ENCODE assay signal across 12 cellular contexts in the genomic region with DNA sequence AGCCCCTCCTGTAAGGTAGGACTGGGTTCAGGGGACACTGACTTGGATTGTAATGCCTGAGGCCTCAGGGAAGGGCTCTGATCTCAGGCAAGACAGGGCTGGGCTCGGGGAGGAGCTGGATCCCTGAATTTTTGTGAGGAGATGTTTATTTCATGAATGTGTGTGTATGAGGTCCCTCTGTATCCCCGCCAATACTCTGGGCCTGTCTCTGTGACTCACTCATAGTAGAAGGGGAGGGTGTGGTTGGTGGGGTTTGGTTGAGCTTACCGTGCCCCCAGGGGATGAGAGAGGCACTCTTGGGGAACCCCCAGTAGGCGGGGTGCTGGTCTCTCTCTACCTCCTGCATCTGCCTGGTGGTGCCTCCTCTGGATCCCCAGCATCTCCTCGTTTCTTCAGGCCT. TPM values are rescaled to one million over a fixed set of nuclear protein-coding genes. Genes with fewer than 3 reads are reported as not detected.
DNase-seq lines count a peak whose midpoint lies in the region; ATAC-seq and TF ChIP-seq lines count a peak whose summit lies in the region.
"Had no signal": no experiment of that assay in that cellular context is flagged by ENCODE, and none has a peak within 500 bp of the region (broad histone marks: within the 10 kb centered on the region; RNA-seq: fewer than 3 reads in every experiment).

No MANE protein-coding gene starts in this region.

- in situ Hi-C loops in mammary epithelial cell (cut with MboI; ENCODE audit: low sequenced_read_pairs in 2 of 2): no loop called here

- CTCF ChIA-PET in mammary epithelial cell (lab: Charles Lee; ENCODE audit: low non-redundant PET): no interaction called here

- no peaks in the 10 kb centered on the region for H4K20me1 ChIP-seq in mammary epithelial cell (ENCODE audit: insufficient read depth, low read length)

- H3K27me3 ChIP-seq in mammary epithelial cell (ENCODE audit: insufficient read depth, low read length): no peaks in the 10 kb centered on the region
- H3K27me3 ChIP-seq: heart left ventricle had no signal

- H3K9ac ChIP-seq in mammary epithelial cell (ENCODE audit: insufficient read depth, low read length): no peak overlapping the region

- no peak overlapping the region for H2AFZ ChIP-seq in mammary epithelial cell (ENCODE audit: low read depth, low read length)

- TF ChIP-seq CTCF in natural killer cell (IDR thresholded peaks at IDR 0.05) (no peak), mammary epithelial cell (conservative IDR thresholded peaks at IDR 0.05 in 1 of 2, IDR thresholded peaks at IDR 0.05 in 1 of 2; ENCODE audit: extremely low read depth in 1 of 2, insufficient read depth in 1 of 2, low read depth in 1 of 2, low read length in 2 of 2) (no peak)

- H3K9me3 ChIP-seq in mammary epithelial cell (replicated peaks; ENCODE audit: insufficient read depth, low read length): no peaks in the 10 kb centered on the region
- H3K9me3 ChIP-seq: heart left ventricle had no signal

- dilution Hi-C loops in mammary epithelial cell (cut with HindIII; ENCODE audit: low sequenced_read_pairs): loop anchor here (5.0 kb wide), 1 partner anchor 43 kb away; no protein-coding TSS in a partner anchor

- no peak overlapping the region for H3K4me2 ChIP-seq in mammary epithelial cell (ENCODE audit: insufficient read depth, low read depth, low read length)

- no peak for DNase-seq in natural killer cell treated with Interleukin-12 subunit alpha and Interleukin-12 subunit beta and Interleukin-15 and Interleukin-18, amount 100 ng/mL, for 72 hours (ENCODE audit: low spot score)
- DNase-seq in natural killer cell (no peak), mammary epithelial cell (peak; percentile 83), DMS53 treated with DMSO at 0.1 percent for 48 hours (lab: John Stamatoyannopoulos, UW; ENCODE audit: unreplicated experiment) (no peak), NCI-H446 (lab: John Stamatoyannopoulos, UW) (no peak), left ventricle myocardium superior (no peak), dedifferentiated amniotic fluid mesenchymal stem cell (ENCODE audit: extremely low spot score) (no peak)
- DNase-seq: heart left ventricle, NCI-H2081 treated with DMSO at 0.1 percent for 48 hours had no signal

- BruUV-seq in mammary epithelial cell (replicated peaks; lab: Mats Ljungman, UMichigan): no TSS peak

- H3K27ac Mint-ChIP-seq in natural killer cell treated with Interleukin-12 subunit alpha and Interleukin-12 subunit beta and Interleukin-15 and Interleukin-18, amount 100 ng/mL, for 72 hours: no peak overlapping the region
- no peak overlapping the region for H3K27ac Mint-ChIP-seq in natural killer cell
- H3K27ac Mint-ChIP-seq: WTC11 had no signal

- no peaks in the 10 kb centered on the region for H3K4me1 Mint-ChIP-seq in natural killer cell treated with Interleukin-12 subunit alpha and Interleukin-12 subunit beta and Interleukin-15 and Interleukin-18, amount 100 ng/mL, for 72 hours (ENCODE audit: low read depth in 2 of 2)
- no peaks in the 10 kb centered on the region for H3K4me1 Mint-ChIP-seq in natural killer cell

- H3K79me2 ChIP-seq in mammary epithelial cell (ENCODE audit: insufficient read depth, low read length): no peaks in the 10 kb centered on the region

- no peaks in the 10 kb centered on the region for H3K36me3 Mint-ChIP-seq in natural killer cell treated with Interleukin-12 subunit alpha and Interleukin-12 subunit beta and Interleukin-15 and Interleukin-18, amount 100 ng/mL, for 72 hours
- no peaks in the 10 kb centered on the region for H3K36me3 Mint-ChIP-seq in natural killer cell
- H3K36me3 Mint-ChIP-seq: WTC11 had no signal

- H3K9me3 Mint-ChIP-seq in natural killer cell treated with Interleukin-12 subunit alpha and Interleukin-12 subunit beta and Interleukin-15 and Interleukin-18, amount 100 ng/mL, for 72 hours: no peaks in the 10 kb centered on the region
- H3K9me3 Mint-ChIP-seq in natural killer cell: no peaks in the 10 kb centered on the region
- H3K9me3 Mint-ChIP-seq: WTC11 had no signal

- intact Hi-C loops in natural killer cell (cut with micrococcal nuclease): no loop called here
- intact Hi-C loops in mammary epithelial cell (cut with micrococcal nuclease): no loop called here
- intact Hi-C loops in left ventricle myocardium superior (cut with micrococcal nuclease): no loop called here

- H3K4me3 ChIP-seq in mammary epithelial cell (replicated peaks in 1 of 3; ENCODE audit: insufficient read depth in 1 of 3, low read depth in 2 of 3, low read length in 3 of 3): no peak overlapping the region

- no peaks in the 10 kb centered on the region for H3K36me3 ChIP-seq in mammary epithelial cell (ENCODE audit: insufficient read depth, low read length)
- H3K36me3 ChIP-seq: heart left ventricle had no signal

- H3K27me3 Mint-ChIP-seq in natural killer cell treated with Interleukin-12 subunit alpha and Interleukin-12 subunit beta and Interleukin-15 and Interleukin-18, amount 100 ng/mL, for 72 hours: peaks cover 9 to 15% of the 10 kb centered on the region in 2 donors
- peaks cover 0 to 6% of the 10 kb centered on the region in 2 donors for H3K27me3 Mint-ChIP-seq in natural killer cell (ENCODE audit: low read depth in 2 of 2)

- peak; percentile 15 to 44 for ATAC-seq in natural killer cell treated with Interleukin-12 subunit alpha and Interleukin-12 subunit beta and Interleukin-15 and Interleukin-18, amount 100 ng/mL, for 72 hours
- ATAC-seq in natural killer cell: no peak
- ATAC-seq in HG03159 (IDR thresholded peaks at IDR 0.05; ENCODE audit: unreplicated experiment): peak; percentile 45
- no peak for ATAC-seq in left ventricle myocardium superior
- ATAC-seq: WTC11 had no signal

- WGBS in mammary epithelial cell (ENCODE audit: low coverage, missing lambda C conversion rate): 54% methylated on average over 4 of the region's 5 CpGs

- H3K4me1 ChIP-seq in mammary epithelial cell (ENCODE audit: insufficient read depth, low read length): peaks cover 3% of the 10 kb centered on the region

- H3K4me3 Mint-ChIP-seq in natural killer cell treated with Interleukin-12 subunit alpha and Interleukin-12 subunit beta and Interleukin-15 and Interleukin-18, amount 100 ng/mL, for 72 hours: no peak overlapping the region
- H3K4me3 Mint-ChIP-seq in natural killer cell: no peak overlapping the region
- H3K4me3 Mint-ChIP-seq: WTC11 had no signal

- no peak overlapping the region for H3K27ac ChIP-seq in mammary epithelial cell (ENCODE audit: insufficient read depth, low read depth, low read length)

RNA-seq across cellular contexts. Expression of a gene that starts 28.1 kb away (rescaled TPM):
- total RNA-seq in natural killer cell treated with Interleukin-12 subunit alpha and Interleukin-12 subunit beta and Interleukin-15 and Interleukin-18, amount 100 ng/mL, for 72 hours: 1,000 to 10,000 TPM; 1,441 to 1,468 TPM
- total RNA-seq in natural killer cell (100 to 1,000 TPM; 737 to 921 (median 821) TPM), mammary epithelial cell (1,000 to 10,000 TPM in 1 of 2 donors, 100 to 1,000 TPM in 1; 874 to 1,396 TPM), left ventricle myocardium superior (372 TPM)
- 2,903 TPM for polyA plus RNA-seq in mammary epithelial cell
- 1,449 TPM for polyA minus RNA-seq in mammary epithelial cell

RNA-seq across cellular contexts. Expression of a gene that starts 32.9 kb away (rescaled TPM):
- not detected for total RNA-seq in natural killer cell treated with Interleukin-12 subunit alpha and Interleukin-12 subunit beta and Interleukin-15 and Interleukin-18, amount 100 ng/mL, for 72 hours
- total RNA-seq in natural killer cell: not detected
- total RNA-seq in mammary epithelial cell: not detected
- polyA plus RNA-seq in mammary epithelial cell: not detected
- polyA minus RNA-seq in mammary epithelial cell: not detected
- total RNA-seq in left ventricle myocardium superior: not detected
- total RNA-seq: skeletal muscle tissue had no signal
- polyA plus RNA-seq: heart left ventricle had no signal

RNA-seq across cellular contexts. Expression of a gene that starts 51.4 kb away (rescaled TPM):
- 10 to 100 TPM; 42.1 to 44.5 TPM for total RNA-seq in natural killer cell treated with Interleukin-12 subunit alpha and Interleukin-12 subunit beta and Interleukin-15 and Interleukin-18, amount 100 ng/mL, for 72 hours
- total RNA-seq in natural killer cell (10 to 100 TPM; 40.0 to 44.7 (median 41.7) TPM), mammary epithelial cell (10 to 100 TPM; 27.5 to 34.9 TPM), left ventricle myocardium superior (15.4 TPM)
- polyA plus RNA-seq in mammary epithelial cell: 29.3 TPM
- 39.6 TPM for polyA minus RNA-seq in mammary epithelial cell

Comparison
In these comparisons a context has a peak if more than half of its experiments do, and no peak if none do; other contexts are left out.
1. ATAC-seq: peak in natural killer cell treated with Interleukin-12 subunit alpha and Interleukin-12 subunit beta and Interleukin-15 and Interleukin-18, amount 100 ng/mL, for 72 hours (2 of 2) and HG03159 (single experiment); none in natural killer cell (0 of 3) and left ventricle myocardium superior (single experiment).